1 cellular context compared by ENCODE assay signal in the genomic region with DNA sequence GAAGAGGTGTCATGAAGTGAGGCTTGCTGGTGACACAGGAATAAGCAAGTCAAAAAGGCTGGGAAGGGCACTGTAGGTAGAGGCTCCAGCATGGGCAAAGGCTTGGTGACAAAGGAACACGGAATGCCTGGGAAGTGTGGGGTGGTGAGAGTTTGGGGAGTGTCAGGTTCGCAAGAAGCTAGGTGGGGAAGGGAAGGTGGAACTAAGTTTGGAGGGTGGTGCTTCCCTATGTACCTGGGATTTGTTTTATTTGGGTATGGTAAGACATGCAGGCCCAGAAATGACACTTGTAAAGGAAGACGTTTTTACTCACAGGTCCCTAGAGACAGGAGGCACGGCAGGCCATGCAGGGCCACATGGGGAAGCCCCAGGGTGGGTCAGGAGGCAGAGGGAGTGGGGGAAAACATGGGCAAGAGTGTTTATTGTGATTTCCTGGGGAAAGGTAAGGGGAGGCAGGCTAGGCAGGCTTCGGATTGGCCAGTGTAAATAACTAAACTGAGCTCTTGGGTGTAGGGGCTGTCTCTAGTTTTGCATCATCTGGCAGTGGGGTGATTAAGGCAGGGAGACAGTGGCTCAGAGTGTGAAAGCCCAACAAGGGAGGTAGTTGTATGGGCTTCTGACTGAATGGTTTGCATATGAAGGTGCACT.
TF ChIP-seq lines count a peak whose summit lies in the region.

No MANE protein-coding gene starts in this region.

TF ChIP-seq in WTC11, 78 proteins besides CTCF, POLR2A, EP300 and RAD21 (continued from another document):
- TF ChIP-seq, protein P1, sequence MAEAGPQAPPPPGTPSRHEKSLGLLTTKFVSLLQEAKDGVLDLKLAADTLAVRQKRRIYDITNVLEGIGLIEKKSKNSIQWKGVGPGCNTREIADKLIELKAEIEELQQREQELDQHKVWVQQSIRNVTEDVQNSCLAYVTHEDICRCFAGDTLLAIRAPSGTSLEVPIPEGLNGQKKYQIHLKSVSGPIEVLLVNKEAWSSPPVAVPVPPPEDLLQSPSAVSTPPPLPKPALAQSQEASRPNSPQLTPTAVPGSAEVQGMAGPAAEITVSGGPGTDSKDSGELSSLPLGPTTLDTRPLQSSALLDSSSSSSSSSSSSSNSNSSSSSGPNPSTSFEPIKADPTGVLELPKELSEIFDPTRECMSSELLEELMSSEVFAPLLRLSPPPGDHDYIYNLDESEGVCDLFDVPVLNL (CRISPR knock-in tag; IDR thresholded peaks at IDR 0.05; ENCODE audit: borderline replicate concordance, low read depth): no peak
- TF ChIP-seq, protein P2, sequence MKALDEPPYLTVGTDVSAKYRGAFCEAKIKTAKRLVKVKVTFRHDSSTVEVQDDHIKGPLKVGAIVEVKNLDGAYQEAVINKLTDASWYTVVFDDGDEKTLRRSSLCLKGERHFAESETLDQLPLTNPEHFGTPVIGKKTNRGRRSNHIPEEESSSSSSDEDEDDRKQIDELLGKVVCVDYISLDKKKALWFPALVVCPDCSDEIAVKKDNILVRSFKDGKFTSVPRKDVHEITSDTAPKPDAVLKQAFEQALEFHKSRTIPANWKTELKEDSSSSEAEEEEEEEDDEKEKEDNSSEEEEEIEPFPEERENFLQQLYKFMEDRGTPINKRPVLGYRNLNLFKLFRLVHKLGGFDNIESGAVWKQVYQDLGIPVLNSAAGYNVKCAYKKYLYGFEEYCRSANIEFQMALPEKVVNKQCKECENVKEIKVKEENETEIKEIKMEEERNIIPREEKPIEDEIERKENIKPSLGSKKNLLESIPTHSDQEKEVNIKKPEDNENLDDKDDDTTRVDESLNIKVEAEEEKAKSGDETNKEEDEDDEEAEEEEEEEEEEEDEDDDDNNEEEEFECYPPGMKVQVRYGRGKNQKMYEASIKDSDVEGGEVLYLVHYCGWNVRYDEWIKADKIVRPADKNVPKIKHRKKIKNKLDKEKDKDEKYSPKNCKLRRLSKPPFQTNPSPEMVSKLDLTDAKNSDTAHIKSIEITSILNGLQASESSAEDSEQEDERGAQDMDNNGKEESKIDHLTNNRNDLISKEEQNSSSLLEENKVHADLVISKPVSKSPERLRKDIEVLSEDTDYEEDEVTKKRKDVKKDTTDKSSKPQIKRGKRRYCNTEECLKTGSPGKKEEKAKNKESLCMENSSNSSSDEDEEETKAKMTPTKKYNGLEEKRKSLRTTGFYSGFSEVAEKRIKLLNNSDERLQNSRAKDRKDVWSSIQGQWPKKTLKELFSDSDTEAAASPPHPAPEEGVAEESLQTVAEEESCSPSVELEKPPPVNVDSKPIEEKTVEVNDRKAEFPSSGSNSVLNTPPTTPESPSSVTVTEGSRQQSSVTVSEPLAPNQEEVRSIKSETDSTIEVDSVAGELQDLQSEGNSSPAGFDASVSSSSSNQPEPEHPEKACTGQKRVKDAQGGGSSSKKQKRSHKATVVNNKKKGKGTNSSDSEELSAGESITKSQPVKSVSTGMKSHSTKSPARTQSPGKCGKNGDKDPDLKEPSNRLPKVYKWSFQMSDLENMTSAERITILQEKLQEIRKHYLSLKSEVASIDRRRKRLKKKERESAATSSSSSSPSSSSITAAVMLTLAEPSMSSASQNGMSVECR (CRISPR knock-in tag; IDR thresholded peaks at IDR 0.05; ENCODE audit: borderline replicate concordance): no peak
- TF ChIP-seq ZNF232 (CRISPR knock-in tag; IDR thresholded peaks at IDR 0.05): no peak
- TF ChIP-seq MXD4 (CRISPR knock-in tag; IDR thresholded peaks at IDR 0.05; ENCODE audit: borderline replicate concordance): no peak
